ENCODE assay signal across 12 cellular contexts in genomic region chr15:41965441-41966413, GRCh38. TPM values are rescaled to one million over a fixed set of nuclear protein-coding genes. Genes with fewer than 3 reads are reported as not detected.
DNase-seq lines count a peak whose midpoint lies in the region; ATAC-seq, FAIRE-seq and TF ChIP-seq lines count a peak whose summit lies in the region.
"Had no signal": no experiment of that assay in that cellular context is flagged by ENCODE, and none has a peak within 500 bp of the region (broad histone marks: within the 10 kb centered on the region; RNA-seq: fewer than 3 reads in every experiment).

No MANE protein-coding gene starts in this region.

- peak; percentile 66 to 85 (median 83) for ATAC-seq in heart left ventricle
- ATAC-seq: mucosa of descending colon, Panc1 had no signal

- H3K27ac ChIP-seq in SK-N-SH (ENCODE audit: low read depth in 2 of 2, low read length in 1 of 2), result no peak overlapping the region
- peak overlapping the region in 10 of 12 donors; percentile 62 to 95 (median 80) for H3K27ac ChIP-seq in heart left ventricle
- peak overlapping the region; percentile 60 for H3K27ac ChIP-seq in skeletal muscle tissue (ENCODE audit: low read depth, low read length)

- TF ChIP-seq EP300 in SK-N-SH (IDR thresholded peaks at IDR 0.05; ENCODE audit: borderline replicate concordance in 1 of 2, low read depth in 1 of 2, low read length in 1 of 2), result no peak

- TF ChIP-seq RAD21 in SK-N-SH (IDR thresholded peaks at IDR 0.05; ENCODE audit: low read length), result no peak

- H3K9ac ChIP-seq in SK-N-SH (no peak overlapping the region), skeletal muscle tissue (ENCODE audit: low read depth in 1 of 3, low read length in 3 of 3) (no peak overlapping the region)

- no peak for TF ChIP-seq CTCF in SK-N-SH (IDR thresholded peaks at IDR 0.05)
- TF ChIP-seq CTCF in heart left ventricle (IDR thresholded peaks at IDR 0.05), result no peak
- TF ChIP-seq CTCF in GM13977 (IDR thresholded peaks at IDR 0.05; ENCODE audit: extremely low read depth, insufficient read depth, missing control alignments), result no peak

- peak; percentile 41 for DNase-seq in Daoy (ENCODE audit: low read depth)
- DNase-seq in SK-N-SH, result no peak
- peak; percentile 58 to 87 (median 74) for DNase-seq in heart left ventricle
- no peak for DNase-seq in NK-92 treated with Interleukin-12 subunit alpha and Interleukin-12 subunit beta, amount 100 ng/mL, for 24 hours (lab: John Stamatoyannopoulos, UW)
- DNase-seq in erythroblast (lab: John Stamatoyannopoulos, UW), result no peak
- DNase-seq in GM13977 (ENCODE audit: low spot score), result no peak
- DNase-seq in RCC 7860 (ENCODE audit: low spot score), result no peak
- DNase-seq: NCI-H187 had no signal

- H3K27me3 ChIP-seq in SK-N-SH (ENCODE audit: insufficient read depth) (no peaks in the 10 kb centered on the region), heart left ventricle (no peaks in the 10 kb centered on the region), skeletal muscle tissue (ENCODE audit: control insufficient read depth in 3 of 3, insufficient read depth in 3 of 3, low read length in 3 of 3) (no peaks in the 10 kb centered on the region)

- H3K36me3 ChIP-seq in SK-N-SH (replicated peaks in 1 of 2; ENCODE audit: control insufficient read depth in 1 of 2, insufficient read depth in 2 of 2, low read length in 1 of 2), result no peaks in the 10 kb centered on the region
- H3K36me3 ChIP-seq in heart left ventricle, result peaks cover 0 to 7% (median 0%) of the 10 kb centered on the region in 9 donors
- H3K36me3 ChIP-seq in skeletal muscle tissue (ENCODE audit: control insufficient read depth in 3 of 3, insufficient read depth in 3 of 3, low read length in 3 of 3), result no peaks in the 10 kb centered on the region

- peaks cover 4% of the 10 kb centered on the region; the same call in 1 of the 2 replicates for H4K20me1 ChIP-seq in SK-N-SH (ENCODE audit: insufficient read depth)

- in situ Hi-C loops in GM13977 (cut with MboI; ENCODE audit: low pct_unique_long_range_greater_than_20kb, low sequenced_read_pairs, unreplicated experiment), result no loop called here

- H3F3A ChIP-seq in SK-N-SH (replicated peaks; ENCODE audit: insufficient read depth), result peaks cover 11% of the 10 kb centered on the region

- no peak overlapping the region for H2AFZ ChIP-seq in SK-N-SH (ENCODE audit: low read depth)

- intact Hi-C loops in heart left ventricle (cut with DNase I), result loop anchor here in 4 of 10 donors (5.0 to 10.0 kb wide), 3 partner anchors 33 to 51 kb away; no protein-coding TSS in a partner anchor

- H3K4me2 ChIP-seq in SK-N-SH, result no peak overlapping the region

- no peak for FAIRE-seq in RCC 7860 (lab: Jason Lieb, UNC)
- FAIRE-seq: D721Med had no signal

- peaks cover 3 to 39% of the 10 kb centered on the region in 2 experiments; a peak in 3 of 4 replicates for H3K4me1 ChIP-seq in SK-N-SH (ENCODE audit: control insufficient read depth in 1 of 2, insufficient read depth in 2 of 2, low read depth in 1 of 2, low read length in 1 of 2)
- peaks cover 20 to 85% (median 74%) of the 10 kb centered on the region in 12 donors for H3K4me1 ChIP-seq in heart left ventricle
- peaks cover 8 to 31% (median 21%) of the 10 kb centered on the region in 3 donors for H3K4me1 ChIP-seq in skeletal muscle tissue (ENCODE audit: control insufficient read depth in 3 of 3, insufficient read depth in 3 of 3, low read length in 3 of 3)

- no peaks in the 10 kb centered on the region for H3K9me3 ChIP-seq in SK-N-SH
- no peaks in the 10 kb centered on the region for H3K9me3 ChIP-seq in heart left ventricle
- H3K9me3 ChIP-seq in skeletal muscle tissue (ENCODE audit: control insufficient read depth in 3 of 3, low read length in 3 of 3), result no peaks in the 10 kb centered on the region
- H3K9me3 ChIP-seq: mucosa of descending colon had no signal

- CTCF ChIA-PET in SK-N-SH (lab: Yijun Ruan, JAX), result interaction anchor here (1.0 to 1.4 kb wide), 3 partner anchors 91 to 500 kb away, joined by 3 to 4 read pairs (median 4); no protein-coding TSS in a partner anchor

- H3K9me2 ChIP-seq in SK-N-SH, result no peaks in the 10 kb centered on the region

- H3K4me3 ChIP-seq in SK-N-SH (ENCODE audit: low read depth in 2 of 2, low read length in 1 of 2) (no peak overlapping the region), heart left ventricle (no peak overlapping the region), skeletal muscle tissue (ENCODE audit: low read length in 3 of 3) (no peak overlapping the region)
- H3K4me3 ChIP-seq: mucosa of descending colon had no signal

- H3K79me2 ChIP-seq in SK-N-SH (ENCODE audit: insufficient read depth), result peaks cover 76% of the 10 kb centered on the region

- TF ChIP-seq POLR2A in heart left ventricle (IDR thresholded peaks at IDR 0.05) (no peak), erythroblast (IDR thresholded peaks at IDR 0.05; ENCODE audit: low read length) (no peak)

- 91% methylated on average over 15 of the region's 15 CpGs for WGBS in SK-N-SH (ENCODE audit: low lambda C conversion rate)
- 54 to 73% (median 62%) methylated on average over 11 to 15 of the region's 15 CpGs for WGBS in heart left ventricle, 4 donors

- POLR2A ChIA-PET in SK-N-SH (lab: Yijun Ruan, JAX), result no interaction called here

TF ChIP-seq in SK-N-SH, 30 proteins besides CTCF, POLR2A, EP300 and RAD21:
- TF ChIP-seq TCF12 (IDR thresholded peaks at IDR 0.05) (peak; percentile 14; the same call in 1 of the 2 replicates), FOXM1 (IDR thresholded peaks at IDR 0.05; ENCODE audit: low read depth) (no peak)

RNA-seq across cellular contexts. Expression of gene EHD4, which starts 6.6 kb away (rescaled TPM):
- total RNA-seq in Daoy (2014; rRNA removed; shearing (Covaris generic)), result 21.9 and 26.9 TPM in 2 replicates
- polyA plus RNA-seq in SK-N-SH (2012; rRNA removed), result 16.9 and 17.5 TPM in 2 replicates
- polyA plus RNA-seq in SK-N-SH (2012; cell fraction: cytosol; rRNA removed), result 11.1 and 14.4 TPM in 2 replicates
- 9.6 and 11.1 TPM in 2 replicates for polyA plus RNA-seq in SK-N-SH (2012; cell fraction: nucleus; rRNA removed)
- 10 to 100 TPM; 28.2 to 70.8 (median 43.9) TPM for total RNA-seq in heart left ventricle
- polyA plus RNA-seq in heart left ventricle, result 10 to 100 TPM; 25.6 to 46.5 TPM
- total RNA-seq in skeletal muscle tissue, result 24.0 TPM

RNA-seq across cellular contexts. Expression of gene PLA2G4E, which starts 55.1 kb away (rescaled TPM):
- not detected in 2 replicates for total RNA-seq in Daoy (2014; rRNA removed; shearing (Covaris generic))
- polyA plus RNA-seq in SK-N-SH (2012; rRNA removed), result not detected in 2 replicates
- polyA plus RNA-seq in SK-N-SH (2012; cell fraction: cytosol; rRNA removed), result not detected in 2 replicates
- not detected in 2 replicates for polyA plus RNA-seq in SK-N-SH (2012; cell fraction: nucleus; rRNA removed)
- total RNA-seq in heart left ventricle, result 1 to 10 TPM in 1 of 9 donors, under 1 TPM in 3, not detected in 5; 0.05 to 1.1 (median 0.05) TPM
- polyA plus RNA-seq in heart left ventricle, result under 1 TPM in 1 of 2 donors, not detected in 1; 0.01 TPM
- 0.52 TPM for total RNA-seq in skeletal muscle tissue

Comparison
In these comparisons a context has a peak if more than half of its experiments do, and no peak if none do; other contexts are left out.
1. DNase-seq: peak in Daoy (single experiment) and heart left ventricle (5 of 5); none in SK-N-SH (single experiment), NK-92 treated with Interleukin-12 subunit alpha and Interleukin-12 subunit beta, amount 100 ng/mL, for 24 hours (single experiment), erythroblast (0 of 2), GM13977 (single experiment) and RCC 7860 (single experiment).
2. H3K27ac ChIP-seq: peak in heart left ventricle (10 of 12) and skeletal muscle tissue (single experiment); none in SK-N-SH (0 of 2).